ENCODE assay signal across 22 cellular contexts in genomic region chr12:98465950-98466349, GRCh38. TPM values are rescaled to one million over a fixed set of nuclear protein-coding genes. Genes with fewer than 3 reads are reported as not detected.
A peak's percentile ranks its signal among the peaks of the same experiment; 100 is the strongest.
DNase-seq lines count a peak whose midpoint lies in the region; ATAC-seq and TF ChIP-seq lines count a peak whose summit lies in the region.
"Had no signal": no experiment of that assay in that cellular context is flagged by ENCODE, and none has a peak within 500 bp of the region (broad histone marks: within the 10 kb centered on the region; RNA-seq: fewer than 3 reads in every experiment).

No MANE protein-coding gene starts in this region.

- TF ChIP-seq CTCF in HEK293 (tag by site-specific recombination; IDR thresholded peaks at IDR 0.05), result no peak
- no peak for TF ChIP-seq CTCF in endothelial cell (IDR thresholded peaks at IDR 0.05; ENCODE audit: unreplicated experiment)
- no peak for TF ChIP-seq CTCF in omental fat pad (IDR thresholded peaks at IDR 0.05)

- peaks cover 6% of the 10 kb centered on the region for H3K4me1 Mint-ChIP-seq in endothelial cell (ENCODE audit: unreplicated experiment)
- H3K4me1 Mint-ChIP-seq: B cell; CD4-positive, alpha-beta memory T cell; H9 had no signal

- ATAC-seq in omental fat pad (ENCODE audit: low FRiP score) (peak; percentile 60), GM18873 (IDR thresholded peaks at IDR 0.05; ENCODE audit: low FRiP score, unreplicated experiment) (no peak), GM21723 (IDR thresholded peaks at IDR 0.05; ENCODE audit: unreplicated experiment) (no peak), GM21717 (IDR thresholded peaks at IDR 0.05; ENCODE audit: unreplicated experiment) (no peak)

- no peaks in the 10 kb centered on the region for H3K36me3 Mint-ChIP-seq in endothelial cell (ENCODE audit: low read depth, unreplicated experiment)
- H3K36me3 Mint-ChIP-seq: CD4-positive, alpha-beta memory T cell had no signal

- peaks cover 3% of the 10 kb centered on the region for H3K27me3 Mint-ChIP-seq in endothelial cell (ENCODE audit: unreplicated experiment)

- POLR2A ChIA-PET in HEK293 (lab: Yijun Ruan, JAX), result no interaction called here

- H3K9me3 ChIP-seq in HEK293 (ENCODE audit: control insufficient read depth, insufficient read depth, low read depth, low read length), result no peaks in the 10 kb centered on the region
- H3K9me3 ChIP-seq: SJCRH30 had no signal

- no peaks in the 10 kb centered on the region for H3K9me3 Mint-ChIP-seq in endothelial cell (ENCODE audit: unreplicated experiment)
- H3K9me3 Mint-ChIP-seq: CD4-positive, alpha-beta memory T cell; H9 had no signal

- H3K27ac ChIP-seq in HEK293 (ENCODE audit: extremely low read depth, low read depth, low read length), result no peak overlapping the region
- H3K27ac ChIP-seq: 22Rv1, PC-9, RWPE1, SJCRH30 had no signal

- CTCF ChIA-PET in HEK293 (lab: Yijun Ruan, JAX), result interaction anchor here (1.9 kb wide), 1 partner anchor 25 kb away, joined by 4 read pairs; no protein-coding TSS in a partner anchor

- H3K4me3 ChIP-seq in HEK293 (ENCODE audit: low read depth, low read length), result no peak overlapping the region
- H3K4me3 ChIP-seq: PC-9, SJCRH30 had no signal

- DNase-seq in DMS53 (lab: John Stamatoyannopoulos, UW) (peak; percentile 31), DMS53 treated with DMSO at 0.1 percent for 48 hours (lab: John Stamatoyannopoulos, UW; ENCODE audit: unreplicated experiment) (no peak), endothelial cell (ENCODE audit: low spot score) (no peak), omental fat pad (ENCODE audit: low spot score) (no peak)
- DNase-seq: Calu3; CD4-positive, alpha-beta memory T cell; DMS79; H9; KG1; NCI-H1417 treated with DMSO at 0.1 percent for 48 hours; NCI-H187 treated with DMSO at 0.1 percent for 48 hours; NCI-H226; NCI-H524; PC-9; SJCRH30 had no signal

- no peak overlapping the region for H3K4me3 Mint-ChIP-seq in endothelial cell (ENCODE audit: unreplicated experiment)
- H3K4me3 Mint-ChIP-seq: B cell; CD4-positive, alpha-beta memory T cell; H9 had no signal

- H3K36me3 ChIP-seq in HEK293 (ENCODE audit: control insufficient read depth in 2 of 2, insufficient read depth in 1 of 2, low read length in 2 of 2), result no peaks in the 10 kb centered on the region; a peak in 1 of 3 replicates
- H3K36me3 ChIP-seq: SJCRH30 had no signal

- no peaks in the 10 kb centered on the region for H3K4me1 ChIP-seq in HEK293 (ENCODE audit: control insufficient read depth, insufficient read depth, low read length)
- H3K4me1 ChIP-seq: SJCRH30 had no signal

- peak overlapping the region; percentile 24 for H3K27ac Mint-ChIP-seq in endothelial cell (ENCODE audit: unreplicated experiment)
- H3K27ac Mint-ChIP-seq: B cell; CD4-positive, alpha-beta memory T cell; H9 had no signal

TF ChIP-seq in HEK293, 187 proteins besides CTCF, POLR2A, EP300 and RAD21:
- no peak for TF ChIP-seq ZFP41 (tag by site-specific recombination; IDR thresholded peaks at IDR 0.05; ENCODE audit: borderline replicate concordance)
- TF ChIP-seq SCRT2 (tag by site-specific recombination; IDR thresholded peaks at IDR 0.05), result peak; percentile 59; the same call in 1 of the 2 replicates

RNA-seq across cellular contexts. Expression of gene TMPO, which starts 49.4 kb away (rescaled TPM):
- 125 TPM for total RNA-seq in endothelial cell (ENCODE audit: unreplicated experiment)
- 10 to 100 TPM; 30.4 to 95.2 (median 33.5) TPM for total RNA-seq in omental fat pad
